ENCODE assay signal across 9 cellular contexts in genomic region chr2:62505109-62505508, GRCh38. TPM values are rescaled to one million over a fixed set of nuclear protein-coding genes. Genes with fewer than 3 reads are reported as not detected.
DNase-seq lines count a peak whose midpoint lies in the region; ATAC-seq and TF ChIP-seq lines count a peak whose summit lies in the region.
"Had no signal": no experiment of that assay in that cellular context is flagged by ENCODE, and none has a peak within 500 bp of the region (broad histone marks: within the 10 kb centered on the region; RNA-seq: fewer than 3 reads in every experiment).

No MANE protein-coding gene starts in this region.

- H3K27me3 ChIP-seq in endodermal cell (ENCODE audit: control insufficient read depth, insufficient read depth, low read length, poor library complexity, severe bottlenecking) (no peaks in the 10 kb centered on the region), prostate gland (replicated peaks; ENCODE audit: insufficient read depth) (no peaks in the 10 kb centered on the region)

- ATAC-seq in omental fat pad (ENCODE audit: low FRiP score), result no peak

- DNase-seq in DMS53 treated with DMSO at 0.1 percent for 48 hours (lab: John Stamatoyannopoulos, UW; ENCODE audit: unreplicated experiment) (peak; percentile 44), OCI-M1 (lab: John Stamatoyannopoulos, UW) (peak; percentile 43), endodermal cell (no peak), prostate gland (ENCODE audit: low spot score) (no peak), MV-4-11 (lab: John Stamatoyannopoulos, UW) (no peak), NCI-H524 treated with DMSO at 0.1 percent for 48 hours (lab: John Stamatoyannopoulos, UW) (no peak), omental fat pad (ENCODE audit: low spot score) (no peak)
- DNase-seq in activated effector memory CD4-positive, alpha-beta T cell treated with anti-CD3 and anti-CD28 coated beads, Interleukin-2, amount 50 U/mL, for 16 hours, result no peak
- DNase-seq: effector CD4-positive, alpha-beta T cell had no signal

- peak overlapping the region; percentile 92 for H3K27ac Mint-ChIP-seq in endodermal cell

- no peak overlapping the region for H3K9ac ChIP-seq in endodermal cell (ENCODE audit: extremely low read depth, low read length, poor library complexity, severe bottlenecking)

- no peak for TF ChIP-seq POLR2A in prostate gland (IDR thresholded peaks at IDR 0.05)

- no peaks in the 10 kb centered on the region for H3K36me3 Mint-ChIP-seq in endodermal cell (ENCODE audit: low read depth)

- H3K27me3 Mint-ChIP-seq in endodermal cell (ENCODE audit: insufficient read depth), result no peaks in the 10 kb centered on the region

- H3K9me3 ChIP-seq in endodermal cell (ENCODE audit: control insufficient read depth, low read length) (no peaks in the 10 kb centered on the region), prostate gland (no peaks in the 10 kb centered on the region)

- H3K36me3 ChIP-seq in endodermal cell (ENCODE audit: control insufficient read depth, insufficient read depth, low read length), result no peaks in the 10 kb centered on the region
- H3K36me3 ChIP-seq in prostate gland, result no peaks in the 10 kb centered on the region

- TF ChIP-seq CTCF in endodermal cell (conservative IDR thresholded peaks at IDR 0.05), result no peak
- TF ChIP-seq CTCF in prostate gland (IDR thresholded peaks at IDR 0.05), result no peak
- TF ChIP-seq CTCF in omental fat pad (IDR thresholded peaks at IDR 0.05), result no peak

- H3K27ac ChIP-seq in endodermal cell (ENCODE audit: low read depth, low read length) (peak overlapping the region; percentile 84), prostate gland (peak overlapping the region; percentile 91 to 92)

- H3K4me1 ChIP-seq in endodermal cell (ENCODE audit: control insufficient read depth, insufficient read depth, low read length), result no peaks in the 10 kb centered on the region
- no peaks in the 10 kb centered on the region for H3K4me1 ChIP-seq in prostate gland (replicated peaks)

- intact Hi-C loops in prostate gland (cut with DNase I), result loop anchor here (2.0 kb wide), 1 partner anchor 202 kb away; no protein-coding TSS in a partner anchor

- WGBS in endodermal cell (ENCODE audit: insufficient coverage in 1 of 2, insufficient read length in 1 of 2), 2 experiments, result 80 to 100% methylated on average over 1 to 4 of the region's 4 CpGs
- 39% methylated on average over 4 of the region's 4 CpGs for WGBS in prostate gland

- H3K4me1 Mint-ChIP-seq in endodermal cell, result peaks cover 9% of the 10 kb centered on the region

- H3K4me3 Mint-ChIP-seq in endodermal cell, result peak overlapping the region; percentile 78

- H3K9me3 Mint-ChIP-seq in endodermal cell, result no peaks in the 10 kb centered on the region

- peak overlapping the region; percentile 95 for H3K4me3 ChIP-seq in endodermal cell (ENCODE audit: low read length)
- peak overlapping the region; percentile 54 to 68 for H3K4me3 ChIP-seq in prostate gland

RNA-seq across cellular contexts. Expression of gene TMEM17, which starts 0.9 kb away (rescaled TPM):
- total RNA-seq in endodermal cell (1 to 10 TPM; 1.8 to 2.0 TPM), prostate gland (1 to 10 TPM; 2.6 to 4.0 TPM), omental fat pad (1 to 10 TPM in 3 of 4 donors, under 1 TPM in 1; 0.95 to 1.5 (median 1.2) TPM)
- polyA plus RNA-seq in endodermal cell (2013, experiment 1 of 2), result 3.0 TPM
- 3.1 TPM for polyA plus RNA-seq in endodermal cell (2013, experiment 2 of 2)

Comparison
In these comparisons a context has a peak if more than half of its experiments do, and no peak if none do; other contexts are left out.
1. DNase-seq: peak in DMS53 treated with DMSO at 0.1 percent for 48 hours (single experiment) and OCI-M1 (single experiment); none in endodermal cell (single experiment), prostate gland (single experiment), MV-4-11 (single experiment), activated effector memory CD4-positive, alpha-beta T cell treated with anti-CD3 and anti-CD28 coated beads, Interleukin-2, amount 50 U/mL, for 16 hours (single experiment), NCI-H524 treated with DMSO at 0.1 percent for 48 hours (single experiment) and omental fat pad (single experiment).